ENCODE assay signal across 22 cellular contexts in the genomic region with DNA sequence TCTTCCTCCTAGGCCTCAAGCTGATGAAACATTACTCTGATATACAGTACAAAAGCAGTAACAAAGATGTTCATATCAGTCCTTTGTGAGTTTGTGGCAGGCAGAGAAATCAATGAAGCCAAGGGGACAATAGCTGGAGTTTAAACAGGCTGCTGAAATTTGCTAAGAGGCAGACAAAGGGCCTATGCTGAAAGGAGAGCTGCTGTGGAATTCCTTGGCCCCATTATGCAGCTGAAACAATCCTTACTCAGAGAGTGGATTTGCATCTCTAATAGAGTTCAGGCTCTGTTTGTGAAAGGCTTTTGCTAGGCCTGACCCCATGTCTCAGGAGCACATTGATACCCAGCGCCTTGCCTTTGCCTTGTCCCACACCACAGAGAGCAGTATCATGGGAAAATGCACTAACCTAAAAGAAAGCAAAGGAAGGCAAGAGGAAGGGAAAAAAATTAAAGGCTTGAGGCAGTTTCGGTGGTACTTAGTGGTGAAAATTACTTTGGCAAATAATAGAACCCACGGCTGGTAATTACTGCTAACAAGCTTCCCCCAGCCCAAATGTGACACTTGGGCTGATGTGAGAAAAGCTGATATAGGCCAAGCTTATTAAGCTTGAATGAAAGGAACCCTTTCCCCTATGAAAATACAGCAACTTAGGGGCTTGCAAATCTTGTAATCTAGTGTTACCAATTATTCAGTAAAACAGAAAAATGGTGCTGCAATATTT.
DNase-seq lines count a peak whose midpoint lies in the region; ATAC-seq, FAIRE-seq and TF ChIP-seq lines count a peak whose summit lies in the region.
"Had no signal": no experiment of that assay in that cellular context is flagged by ENCODE, and none has a peak within 500 bp of the region (broad histone marks: within the 10 kb centered on the region; RNA-seq: fewer than 3 reads in every experiment).

No MANE protein-coding gene starts in this region.

- H3K9me3 Mint-ChIP-seq in H9 (no peaks in the 10 kb centered on the region), astrocyte (ENCODE audit: unreplicated experiment) (no peaks in the 10 kb centered on the region)
- H3K9me3 Mint-ChIP-seq: dendritic cell treated with granulocyte-macrophage colony-stimulating factor and Interleukin-4, amounts not matched to agents 40 ng/mL and 50 ng/mL, for 4 days; memory B cell; nephron progenitor cell had no signal

- no peak for FAIRE-seq in astrocyte (lab: Jason Lieb, UNC)
- FAIRE-seq: G401.6, GM12878 had no signal

- H3K27me3 Mint-ChIP-seq in H9 (ENCODE audit: low read depth) (no peaks in the 10 kb centered on the region), astrocyte (ENCODE audit: low read depth, unreplicated experiment) (no peaks in the 10 kb centered on the region)
- H3K27me3 Mint-ChIP-seq: dendritic cell treated with granulocyte-macrophage colony-stimulating factor and Interleukin-4, amounts not matched to agents 40 ng/mL and 50 ng/mL, for 4 days; memory B cell had no signal

- no peaks in the 10 kb centered on the region for H3K79me1 ChIP-seq in H9 (ENCODE audit: insufficient read depth, low read depth, low read length, poor library complexity, severe bottlenecking)

- no peak overlapping the region for H4K91ac ChIP-seq in H9 (ENCODE audit: insufficient read length, low read depth, low read length)

- H3K27ac Mint-ChIP-seq in H9 (peak overlapping the region; percentile 97 to 99 (median 99)), astrocyte (ENCODE audit: unreplicated experiment) (no peak overlapping the region)
- H3K27ac Mint-ChIP-seq: dendritic cell treated with granulocyte-macrophage colony-stimulating factor and Interleukin-4, amounts not matched to agents 40 ng/mL and 50 ng/mL, for 4 days; memory B cell; nephron progenitor cell had no signal

- H3K4me1 Mint-ChIP-seq in H9, result peaks cover 25 to 34% of the 10 kb centered on the region in 2 experiments
- no peaks in the 10 kb centered on the region for H3K4me1 Mint-ChIP-seq in astrocyte (ENCODE audit: low read depth, unreplicated experiment)
- H3K4me1 Mint-ChIP-seq: memory B cell, nephron progenitor cell had no signal

- no peaks in the 10 kb centered on the region for H3K27me3 ChIP-seq in H9 (ENCODE audit: insufficient read depth, low read length)
- H3K27me3 ChIP-seq in astrocyte (ENCODE audit: insufficient read depth, low read length), result no peaks in the 10 kb centered on the region
- H3K27me3 ChIP-seq in neuron (ENCODE audit: insufficient read depth, low read length), result no peaks in the 10 kb centered on the region
- H3K27me3 ChIP-seq: esophagus squamous epithelium, tibial artery had no signal

- H2BK12ac ChIP-seq in H9 (ENCODE audit: insufficient read length, low read depth, low read length), result no peak overlapping the region

- H2BK15ac ChIP-seq in H9 (ENCODE audit: low read depth, low read length), result no peak overlapping the region

- no peak overlapping the region for H3K23ac ChIP-seq in H9 (ENCODE audit: insufficient read length, low read depth, low read length)

- intact Hi-C loops in sciatic nerve (cut with DNase I), result no loop called here

- no peak overlapping the region for H4K8ac ChIP-seq in H9 (replicated peaks; ENCODE audit: insufficient read length, low read depth, low read length)

- WGBS in H9 (ENCODE audit: extremely low coverage, insufficient read length, low lambda C conversion rate), result no CpG with 5 or more reads among the region's 3 CpGs

- no peak overlapping the region for H3K14ac ChIP-seq in H9 (ENCODE audit: insufficient read depth, low read length)

- H3K4me1 ChIP-seq in H9 (ENCODE audit: insufficient read depth, low read length) (no peaks in the 10 kb centered on the region), astrocyte (ENCODE audit: insufficient read depth, low read length) (no peaks in the 10 kb centered on the region), neuron (ENCODE audit: insufficient read depth, low read length) (peaks cover 39% of the 10 kb centered on the region)
- H3K4me1 ChIP-seq: esophagus squamous epithelium, tibial artery had no signal

- H2BK20ac ChIP-seq in H9 (ENCODE audit: low read depth, low read length, poor library complexity, severe bottlenecking), result no peak overlapping the region

- H3K27ac ChIP-seq in H9 (ENCODE audit: insufficient read length, low read depth, low read length) (peak overlapping the region; percentile 68), astrocyte (ENCODE audit: low read depth, low read length) (no peak overlapping the region)
- H3K27ac ChIP-seq: esophagus squamous epithelium, tibial artery had no signal

- no peak overlapping the region for H2BK5ac ChIP-seq in H9 (ENCODE audit: insufficient read length, low read length)

- H3K9me3 ChIP-seq in H9 (ENCODE audit: control insufficient read depth, low read depth, low read length) (no peaks in the 10 kb centered on the region), astrocyte (ENCODE audit: insufficient read depth, low read depth, low read length) (no peaks in the 10 kb centered on the region), neuron (ENCODE audit: low read length) (no peaks in the 10 kb centered on the region)
- H3K9me3 ChIP-seq: esophagus squamous epithelium, tibial artery had no signal

- H4K20me1 ChIP-seq in H9 (ENCODE audit: control insufficient read depth, insufficient read depth, insufficient read length), result no peaks in the 10 kb centered on the region
- no peaks in the 10 kb centered on the region for H4K20me1 ChIP-seq in astrocyte (ENCODE audit: insufficient read depth, low read length)

- H3K18ac ChIP-seq in H9 (ENCODE audit: insufficient read length, low read depth, low read length), result no peak overlapping the region

- no peak overlapping the region for H2BK120ac ChIP-seq in H9 (ENCODE audit: low read depth, low read length, poor library complexity, severe bottlenecking)

- no peak overlapping the region for H3T11ph ChIP-seq in H9 (ENCODE audit: low read length)

- no peak overlapping the region for H4K5ac ChIP-seq in H9 (ENCODE audit: insufficient read length, low read depth, low read length)

- no peaks in the 10 kb centered on the region for H3K36me3 Mint-ChIP-seq in H9 (ENCODE audit: insufficient read depth in 1 of 3, low read depth in 3 of 3)
- H3K36me3 Mint-ChIP-seq in astrocyte (ENCODE audit: low read depth, unreplicated experiment), result no peaks in the 10 kb centered on the region
- H3K36me3 Mint-ChIP-seq: memory B cell had no signal

- no peak overlapping the region for H3K4me3 Mint-ChIP-seq in H9
- H3K4me3 Mint-ChIP-seq in astrocyte (ENCODE audit: unreplicated experiment), result no peak overlapping the region
- H3K4me3 Mint-ChIP-seq: dendritic cell treated with granulocyte-macrophage colony-stimulating factor and Interleukin-4, amounts not matched to agents 40 ng/mL and 50 ng/mL, for 4 days; memory B cell; nephron progenitor cell had no signal

- H3K56ac ChIP-seq in H9 (ENCODE audit: insufficient read length, low read depth, low read length), result no peak overlapping the region

- no peaks in the 10 kb centered on the region for H3K36me3 ChIP-seq in astrocyte (ENCODE audit: insufficient read depth, low read length)
- no peaks in the 10 kb centered on the region for H3K36me3 ChIP-seq in neuron (ENCODE audit: insufficient read depth, low read length)
- H3K36me3 ChIP-seq: esophagus squamous epithelium, tibial artery had no signal

- no peak overlapping the region for H3K4ac ChIP-seq in H9 (ENCODE audit: low read depth, low read length)

- H3K9ac ChIP-seq in H9 (ENCODE audit: extremely low read depth, insufficient read length, low read length) (no peak overlapping the region), astrocyte (ENCODE audit: low read length) (no peak overlapping the region)

- H3K79me2 ChIP-seq in H9 (ENCODE audit: insufficient read depth, low read length) (no peaks in the 10 kb centered on the region), astrocyte (ENCODE audit: insufficient read depth, low read length) (no peaks in the 10 kb centered on the region)

- H3K4me3 ChIP-seq in astrocyte (ENCODE audit: insufficient read depth, low read depth, low read length) (no peak overlapping the region), neuron (ENCODE audit: low read length) (peak overlapping the region; percentile 1)
- H3K4me3 ChIP-seq: esophagus squamous epithelium, GM12878, tibial artery had no signal

- no peak overlapping the region for H2AK5ac ChIP-seq in H9 (ENCODE audit: insufficient read length, low read length)

- H3K23me2 ChIP-seq in H9 (ENCODE audit: insufficient read length, low read depth, low read length, poor library complexity, severe bottlenecking), result no peaks in the 10 kb centered on the region

- TF ChIP-seq CTCF in H9 (conservative IDR thresholded peaks at IDR 0.05), result no peak
- TF ChIP-seq CTCF in astrocyte (IDR thresholded peaks at IDR 0.05; ENCODE audit: insufficient read depth, low read depth, low read length), result no peak

- H2AFZ ChIP-seq in H9 (ENCODE audit: low read length), result no peak overlapping the region
- peak overlapping the region; percentile 61 for H2AFZ ChIP-seq in astrocyte (ENCODE audit: low read depth, low read length)
- peak overlapping the region; percentile 3 for H2AFZ ChIP-seq in neuron (ENCODE audit: low read depth, low read length)

- ATAC-seq in sciatic nerve, result no peak
- ATAC-seq in GM21447 (IDR thresholded peaks at IDR 0.05; ENCODE audit: unreplicated experiment), result no peak
- ATAC-seq: GM12878 had no signal

- peak; percentile 69 for DNase-seq in H9
- no peak for DNase-seq in astrocyte (ENCODE audit: low read depth)
- peak; percentile 81 for DNase-seq in iPS DF 19.7 (ENCODE audit: low read depth, low spot score)
- DNase-seq in sciatic nerve (ENCODE audit: low spot score), result no peak
- DNase-seq in T1000 (lab: John Stamatoyannopoulos, UW), result no peak
- DNase-seq in AG08395 (ENCODE audit: low spot score), result no peak
- DNase-seq: activated gamma-delta T cell treated with Interleukin-2 at 50 U/mL for 16 hours; Calu3; esophagus squamous epithelium; NCI-H187; NCI-H510A; nephron progenitor cell; SHP77 treated with DMSO at 0.1 percent for 48 hours; stimulated activated CD4-positive, alpha-beta T cell treated with anti-CD3 and anti-CD28 coated beads, Interleukin-4, amount 100 ng/mL, for 24 hours; T-helper 9 cell; tibial artery had no signal

- H3K4me2 ChIP-seq in H9 (ENCODE audit: insufficient read depth, insufficient read length, low read length), result no peak overlapping the region
- H3K4me2 ChIP-seq in astrocyte (ENCODE audit: low read length), result no peak overlapping the region

Comparison
In these comparisons a context has a peak if more than half of its experiments do, and no peak if none do; other contexts are left out.
1. DNase-seq: peak in H9 (single experiment) and iPS DF 19.7 (single experiment); none in astrocyte (single experiment), sciatic nerve (single experiment), T1000 (single experiment) and AG08395 (single experiment).